8 cellular contexts compared by ENCODE assay signal in genomic region chr5:116492016-116492623, GRCh38.
DNase-seq lines count a peak whose midpoint lies in the region; ATAC-seq and TF ChIP-seq lines count a peak whose summit lies in the region.

No MANE protein-coding gene starts in this region.

- no peak for TF ChIP-seq EP300 in suprapubic skin (IDR thresholded peaks at IDR 0.05)

- no peaks in the 10 kb centered on the region for H3K27me3 ChIP-seq in brain microvascular endothelial cell (replicated peaks)
- no peaks in the 10 kb centered on the region for H3K27me3 ChIP-seq in suprapubic skin

- H3K4me3 ChIP-seq in brain microvascular endothelial cell (ENCODE audit: low read depth, low read length) = no peak overlapping the region
- H3K4me3 ChIP-seq in suprapubic skin = no peak overlapping the region

- no peaks in the 10 kb centered on the region for H3K36me3 ChIP-seq in brain microvascular endothelial cell (replicated peaks)
- peaks cover 42% of the 10 kb centered on the region for H3K36me3 ChIP-seq in suprapubic skin

- H3K27ac ChIP-seq in brain microvascular endothelial cell (no peak overlapping the region), suprapubic skin (no peak overlapping the region)

- no peak for TF ChIP-seq CTCF in AG09319 (IDR thresholded peaks at IDR 0.05; ENCODE audit: low read depth, low read length)
- TF ChIP-seq CTCF in brain microvascular endothelial cell (IDR thresholded peaks at IDR 0.05; ENCODE audit: low read depth, low read length, missing control alignments) = no peak
- TF ChIP-seq CTCF in suprapubic skin (IDR thresholded peaks at IDR 0.05) = no peak

- H3K4me1 ChIP-seq in suprapubic skin = no peaks in the 10 kb centered on the region

- in situ Hi-C loops in brain microvascular endothelial cell (cut with HindIII; ENCODE audit: low pct_ligation_motif_present, low sequenced_read_pairs) = no loop called here

- H3K9me3 ChIP-seq in suprapubic skin = no peaks in the 10 kb centered on the region

- peak; percentile 37 for ATAC-seq in GM19468 (IDR thresholded peaks at IDR 0.05; ENCODE audit: extremely low read depth, unreplicated experiment)

- DNase-seq in AG09319 (ENCODE audit: extremely low read depth, low read depth) (peak; percentile 81), LHCN-M2 (ENCODE audit: low read depth) (peak; percentile 93), brain microvascular endothelial cell (peak; percentile 95), midbrain (lab: John Stamatoyannopoulos, UW) (peak; percentile 43), suprapubic skin (ENCODE audit: low spot score in 2 of 2) (no peak), NCI-H748 (lab: John Stamatoyannopoulos, UW; ENCODE audit: unreplicated experiment) (no peak), NCI-H524 (lab: John Stamatoyannopoulos, UW) (no peak)

- no peak for TF ChIP-seq POLR2A in suprapubic skin (IDR thresholded peaks at IDR 0.05)

- WGBS in suprapubic skin = 68% methylated on average over 3 of the region's 3 CpGs

Comparison
In these comparisons a context has a peak if more than half of its experiments do, and no peak if none do; other contexts are left out.
1. DNase-seq: peak in AG09319 (single experiment), LHCN-M2 (single experiment), brain microvascular endothelial cell (single experiment) and midbrain (single experiment); none in suprapubic skin (0 of 2), NCI-H748 (single experiment) and NCI-H524 (0 of 2).